19 cellular contexts compared by ENCODE assay signal in the genomic region with DNA sequence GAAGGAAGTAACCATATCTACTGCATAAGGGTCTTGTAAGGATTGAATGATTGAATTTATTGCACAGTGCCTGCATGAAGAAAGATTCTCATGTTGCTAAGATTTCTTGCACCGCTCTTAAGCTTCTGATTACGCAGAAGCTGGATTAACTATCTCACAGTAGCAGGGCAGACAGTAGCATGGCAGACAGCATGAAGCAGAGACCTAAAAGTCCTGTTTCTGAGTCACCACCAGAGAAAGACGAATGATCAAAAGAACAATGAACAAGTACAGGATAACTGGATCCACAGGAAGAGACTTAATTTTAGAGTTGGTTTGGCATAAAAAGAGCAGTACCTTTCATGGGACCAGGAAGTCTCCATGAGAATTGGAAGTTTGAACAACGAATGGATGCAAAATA.
"Had no signal": no experiment of that assay in that cellular context is flagged by ENCODE, and none has a peak within 500 bp of the region (broad histone marks: within the 10 kb centered on the region; RNA-seq: fewer than 3 reads in every experiment).

No MANE protein-coding gene starts in this region.

- H3K27me3 ChIP-seq: body of pancreas, hepatocyte, right lobe of liver, upper lobe of left lung had no signal

- DNase-seq: activated B cell treated with CpG ODN at 0.5 μM for 24 hours; activated CD4-positive, alpha-beta T cell treated with anti-CD3 and anti-CD28 coated beads for 48 hours; activated CD8-positive, alpha-beta memory T cell treated with anti-CD3 and anti-CD28 coated beads, Interleukin-2, amount 50 U/mL, for 4 hours; activated CD8-positive, alpha-beta T cell treated with anti-CD3 and anti-CD28 coated beads, Interleukin-2, amount 10 ng/mL, durations not matched to agents 7 days and 5 days; activated gamma-delta T cell; activated T-cell treated with anti-CD3 and anti-CD28 coated beads, Interleukin-2, amount 50 U/mL, for 72 hours; amniotic stem cell; body of pancreas; cerebellar nuclear complex; effector memory CD8-positive, alpha-beta T cell; erythroblast; islet precursor cell; natural killer cell; nucleus accumbens; right lobe of liver; T-helper 17 cell; upper lobe of left lung had no signal

- H3K4me3 ChIP-seq: body of pancreas, hepatocyte, right lobe of liver, upper lobe of left lung had no signal

- H3K9me3 ChIP-seq: body of pancreas, right lobe of liver, upper lobe of left lung had no signal

- H3K27ac ChIP-seq: body of pancreas, hepatocyte, right lobe of liver, upper lobe of left lung had no signal

- H3K4me1 ChIP-seq: body of pancreas, upper lobe of left lung had no signal

- H2AFZ ChIP-seq: hepatocyte had no signal

- H3K4me2 ChIP-seq: hepatocyte had no signal

- ATAC-seq: activated CD8-positive, alpha-beta T cell treated with anti-CD3 and anti-CD28 coated beads, Interleukin-2, amount 10 ng/mL, durations not matched to agents 7 days and 5 days; activated naive CD4-positive, alpha-beta T cell treated with anti-CD3 and anti-CD28 coated beads, Interleukin-2, amount 50 U/mL, for 72 hours; activated T-cell treated with anti-CD3 and anti-CD28 coated beads, Interleukin-2, amount 50 U/mL, for 72 hours; body of pancreas; effector memory CD8-positive, alpha-beta T cell; natural killer cell; right lobe of liver; T-helper 17 cell had no signal

- H3K36me3 ChIP-seq: right lobe of liver, upper lobe of left lung had no signal

- H3K79me2 ChIP-seq: hepatocyte had no signal
